In genomic region chr3:86109434-86109833, GRCh38 we compare ENCODE assay signal across 17 cellular contexts.
A peak's percentile ranks its signal among the peaks of the same experiment; 100 is the strongest.
DNase-seq lines count a peak whose midpoint lies in the region; ATAC-seq, FAIRE-seq and TF ChIP-seq lines count a peak whose summit lies in the region.
"Had no signal": no experiment of that assay in that cellular context is flagged by ENCODE, and none has a peak within 500 bp of the region (broad histone marks: within the 10 kb centered on the region; RNA-seq: fewer than 3 reads in every experiment).

No MANE protein-coding gene starts in this region.

- in situ Hi-C loops in HepG2 (cut with HindIII; ENCODE audit: extremely low pct_ligation_motif_present, low pct_unique_long_range_greater_than_20kb): no loop called here

- H3K4me3 ChIP-seq in A549: no peak overlapping the region
- H3K4me3 ChIP-seq in HepG2 (replicated peaks in 1 of 3; ENCODE audit: insufficient read depth in 1 of 3, low read depth in 2 of 3, low read length in 3 of 3): no peak overlapping the region
- H3K4me3 ChIP-seq: HAP-1 had no signal

- H3K9me3 ChIP-seq in A549: no peaks in the 10 kb centered on the region
- peaks cover 19% of the 10 kb centered on the region; the same call in 1 of the 2 replicates for H3K9me3 ChIP-seq in HepG2 (ENCODE audit: low read length)

- H3K27ac ChIP-seq in A549: peak overlapping the region in 1 of 2 experiments; percentile 31; a peak in 1 of 6 replicates
- no peak overlapping the region for H3K27ac ChIP-seq in HepG2 (ENCODE audit: extremely low read length, insufficient read depth, low read length)

- no peak overlapping the region for H2AFZ ChIP-seq in HepG2 (ENCODE audit: low read length)

- no peaks in the 10 kb centered on the region for H3K27me3 ChIP-seq in HepG2 (ENCODE audit: control insufficient read depth in 1 of 2, insufficient read depth in 2 of 2, low read length in 2 of 2)

- BruUV-seq in HepG2 (replicated peaks; lab: Mats Ljungman, UMichigan): no TSS peak

- no peak for TF ChIP-seq RAD21 in A549 (conservative IDR thresholded peaks at IDR 0.05 in 1 of 2, IDR thresholded peaks at IDR 0.05 in 1 of 2)
- TF ChIP-seq RAD21 in HepG2 (CRISPR knock-in tag; IDR thresholded peaks at IDR 0.05): no peak

- no peak overlapping the region for H3K9ac ChIP-seq in HepG2 (ENCODE audit: insufficient read depth, low read depth, low read length)

- H4K20me1 ChIP-seq in HepG2 (ENCODE audit: insufficient read depth, low read length): no peaks in the 10 kb centered on the region

- 7% methylated on average over 2 of the region's 2 CpGs for WGBS in A549 (ENCODE audit: missing lambda C conversion rate)
- 0% methylated on average over 2 of the region's 2 CpGs for WGBS in HepG2 (ENCODE audit: low lambda C conversion rate)

- H3K36me3 ChIP-seq in HepG2 (replicated peaks in 1 of 2; ENCODE audit: control insufficient read depth in 1 of 2, insufficient read depth in 2 of 2, low read length in 2 of 2): no peaks in the 10 kb centered on the region
- H3K36me3 ChIP-seq: HAP-1 had no signal

- POLR2A ChIA-PET in A549 (lab: Yijun Ruan, JAX): no interaction called here
- POLR2A ChIA-PET in HepG2 (lab: Yijun Ruan, JAX): no interaction called here

- TF ChIP-seq POLR2A in A549 (IDR thresholded peaks at IDR 0.05; ENCODE audit: low read length) (no peak), HepG2 (IDR thresholded peaks at IDR 0.05; ENCODE audit: insufficient read depth in 1 of 2, low read depth in 2 of 2, low read length in 2 of 2) (no peak), H54 (IDR thresholded peaks at IDR 0.05; ENCODE audit: low read depth, low read length) (no peak)

- DNase-seq in A549 (ENCODE audit: low read depth in 1 of 2, low spot score in 1 of 2) (peak in 1 of 2 experiments; percentile 57), HT1080 (ENCODE audit: low read depth) (peak; percentile 33), NCI-H69 (lab: John Stamatoyannopoulos, UW) (peak; percentile 20), HepG2 (ENCODE audit: low spot score) (no peak), NCI-H446 treated with DMSO at 0.1 percent for 48 hours (lab: John Stamatoyannopoulos, UW) (no peak), H54 (ENCODE audit: insufficient read length, low spot score) (no peak)
- DNase-seq in activated CD8-positive, alpha-beta memory T cell treated with anti-CD3 and anti-CD28 coated beads, Interleukin-2, amount 50 U/mL, for 4 hours: no peak
- DNase-seq: C1 segment of cervical spinal cord; CD4-positive, alpha-beta T cell; DND-41; GDM1; GOT3; HFFc6; IMR-90; KBM-7 had no signal

- H3K4me2 ChIP-seq in A549 (peak overlapping the region; percentile 34; the same call in 2 of the 3 replicates), HepG2 (ENCODE audit: low read depth, low read length) (no peak overlapping the region)

- TF ChIP-seq EP300 in A549 (IDR thresholded peaks at IDR 0.05) (no peak), HepG2 (IDR thresholded peaks at IDR 0.05; ENCODE audit: low read depth in 2 of 2, low read length in 2 of 2) (no peak), HepG2 (CRISPR knock-in tag; IDR thresholded peaks at IDR 0.05; ENCODE audit: borderline replicate concordance) (no peak)

- intact Hi-C loops in HepG2 (cut with micrococcal nuclease; ENCODE audit: unreplicated experiment): no loop called here

- CTCF ChIA-PET in A549 (lab: Yijun Ruan, JAX): no interaction called here
- CTCF ChIA-PET in HepG2 (lab: Yijun Ruan, JAX; ENCODE audit: low intra/inter-chr PET ratio, low total read pairs): no interaction called here

- no peaks in the 10 kb centered on the region for H3K79me2 ChIP-seq in HepG2 (ENCODE audit: insufficient read depth, low read length)

- 0 out of 3 replicates have a peak, but pooled peaks cover 8% of the 10 kb centered on the region for H3K4me1 ChIP-seq in A549
- H3K4me1 ChIP-seq in HepG2 (ENCODE audit: insufficient read depth, low read length): no peaks in the 10 kb centered on the region
- H3K4me1 ChIP-seq: HAP-1 had no signal

- TF ChIP-seq CTCF in A549 (IDR thresholded peaks at IDR 0.05): no peak
- no peak for TF ChIP-seq CTCF in HepG2 (CRISPR knock-in tag; IDR thresholded peaks at IDR 0.05)

- FAIRE-seq in A549 (lab: Jason Lieb, UNC): no peak
- no peak for FAIRE-seq in HepG2 (lab: Jason Lieb, UNC)
- FAIRE-seq in H54 (lab: Jason Lieb, UNC): no peak
- FAIRE-seq: GM19239 had no signal

- ATAC-seq in A549 (peak; percentile 43 to 93; a peak in 5 of 6 replicates), HepG2 (peak; percentile 47; the same call in 2 of the 3 replicates)

TF ChIP-seq in A549, 52 proteins besides CTCF, POLR2A, EP300 and RAD21 (continues in another document):
- TF ChIP-seq ZNF302 (CRISPR knock-in tag; IDR thresholded peaks at IDR 0.05) (no peak), CEBPB (IDR thresholded peaks at IDR 0.05) (peak; percentile 15 to 70; a peak in 2 of 4 replicates), BHLHE40 (IDR thresholded peaks at IDR 0.05; ENCODE audit: low read depth, low read length) (no peak), HOXB5 (CRISPR knock-in tag; IDR thresholded peaks at IDR 0.05) (no peak), MAX (IDR thresholded peaks at IDR 0.05) (no peak), ZC3H11A (IDR thresholded peaks at IDR 0.05) (no peak), SMC3 (IDR thresholded peaks at IDR 0.05) (no peak), RARB (CRISPR knock-in tag; IDR thresholded peaks at IDR 0.05) (no peak), MAFK (IDR thresholded peaks at IDR 0.05; ENCODE audit: partially characterized antibody) (no peak)
- TF ChIP-seq, protein P1, sequence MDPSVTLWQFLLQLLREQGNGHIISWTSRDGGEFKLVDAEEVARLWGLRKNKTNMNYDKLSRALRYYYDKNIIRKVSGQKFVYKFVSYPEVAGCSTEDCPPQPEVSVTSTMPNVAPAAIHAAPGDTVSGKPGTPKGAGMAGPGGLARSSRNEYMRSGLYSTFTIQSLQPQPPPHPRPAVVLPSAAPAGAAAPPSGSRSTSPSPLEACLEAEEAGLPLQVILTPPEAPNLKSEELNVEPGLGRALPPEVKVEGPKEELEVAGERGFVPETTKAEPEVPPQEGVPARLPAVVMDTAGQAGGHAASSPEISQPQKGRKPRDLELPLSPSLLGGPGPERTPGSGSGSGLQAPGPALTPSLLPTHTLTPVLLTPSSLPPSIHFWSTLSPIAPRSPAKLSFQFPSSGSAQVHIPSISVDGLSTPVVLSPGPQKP (IDR thresholded peaks at IDR 0.05; ENCODE audit: low read depth, low read length): no peak

TF ChIP-seq in HepG2, 621 proteins besides CTCF, POLR2A, EP300 and RAD21 (continues in another document):
- no peak for TF ChIP-seq NFE2L1 (CRISPR knock-in tag; IDR thresholded peaks at IDR 0.05; ENCODE audit: borderline replicate concordance)
- TF ChIP-seq ISL2 (CRISPR knock-in tag; IDR thresholded peaks at IDR 0.05): no peak
- TF ChIP-seq ZNF484 (CRISPR knock-in tag; IDR thresholded peaks at IDR 0.05; ENCODE audit: borderline replicate concordance, low read depth): no peak
- no peak for TF ChIP-seq WIZ (CRISPR knock-in tag; IDR thresholded peaks at IDR 0.05)
- TF ChIP-seq SRY (CRISPR knock-in tag; IDR thresholded peaks at IDR 0.05): no peak
- TF ChIP-seq TBL1XR1 (IDR thresholded peaks at IDR 0.05; ENCODE audit: borderline replicate concordance, low read length, partially characterized antibody): no peak
- no peak for TF ChIP-seq ZNF710 (CRISPR knock-in tag; IDR thresholded peaks at IDR 0.05; ENCODE audit: borderline replicate concordance)
- no peak for TF ChIP-seq ZNF530 (CRISPR knock-in tag; IDR thresholded peaks at IDR 0.05; ENCODE audit: low read depth)
- no peak for TF ChIP-seq ZNF720 (CRISPR knock-in tag; IDR thresholded peaks at IDR 0.05)
- no peak for TF ChIP-seq SOX6 (IDR thresholded peaks at IDR 0.05)
- no peak for TF ChIP-seq SOX6 (CRISPR knock-in tag; IDR thresholded peaks at IDR 0.05)
- TF ChIP-seq CBX5 (CRISPR knock-in tag; IDR thresholded peaks at IDR 0.05; ENCODE audit: borderline replicate concordance): no peak
- TF ChIP-seq ARID5B (CRISPR knock-in tag; IDR thresholded peaks at IDR 0.05): peak; percentile 14; the same call in 1 of the 2 replicates

Comparison
In these comparisons a context has a peak if more than half of its experiments do, and no peak if none do; other contexts are left out.
1. DNase-seq: peak in HT1080 (single experiment) and NCI-H69 (single experiment); none in HepG2 (single experiment), NCI-H446 treated with DMSO at 0.1 percent for 48 hours (single experiment), H54 (single experiment) and activated CD8-positive, alpha-beta memory T cell treated with anti-CD3 and anti-CD28 coated beads, Interleukin-2, amount 50 U/mL, for 4 hours (single experiment).
2. Of the 38 proteins assayed by ChIP-seq in both HepG2 and A549: peak only in HepG2: none; only in A549: CEBPB; in both: none; in neither: 36; mixed calls (peak in some experiments, not most) for 1.